Comparison of ENCODE assay signal across 24 cellular contexts in the genomic region with DNA sequence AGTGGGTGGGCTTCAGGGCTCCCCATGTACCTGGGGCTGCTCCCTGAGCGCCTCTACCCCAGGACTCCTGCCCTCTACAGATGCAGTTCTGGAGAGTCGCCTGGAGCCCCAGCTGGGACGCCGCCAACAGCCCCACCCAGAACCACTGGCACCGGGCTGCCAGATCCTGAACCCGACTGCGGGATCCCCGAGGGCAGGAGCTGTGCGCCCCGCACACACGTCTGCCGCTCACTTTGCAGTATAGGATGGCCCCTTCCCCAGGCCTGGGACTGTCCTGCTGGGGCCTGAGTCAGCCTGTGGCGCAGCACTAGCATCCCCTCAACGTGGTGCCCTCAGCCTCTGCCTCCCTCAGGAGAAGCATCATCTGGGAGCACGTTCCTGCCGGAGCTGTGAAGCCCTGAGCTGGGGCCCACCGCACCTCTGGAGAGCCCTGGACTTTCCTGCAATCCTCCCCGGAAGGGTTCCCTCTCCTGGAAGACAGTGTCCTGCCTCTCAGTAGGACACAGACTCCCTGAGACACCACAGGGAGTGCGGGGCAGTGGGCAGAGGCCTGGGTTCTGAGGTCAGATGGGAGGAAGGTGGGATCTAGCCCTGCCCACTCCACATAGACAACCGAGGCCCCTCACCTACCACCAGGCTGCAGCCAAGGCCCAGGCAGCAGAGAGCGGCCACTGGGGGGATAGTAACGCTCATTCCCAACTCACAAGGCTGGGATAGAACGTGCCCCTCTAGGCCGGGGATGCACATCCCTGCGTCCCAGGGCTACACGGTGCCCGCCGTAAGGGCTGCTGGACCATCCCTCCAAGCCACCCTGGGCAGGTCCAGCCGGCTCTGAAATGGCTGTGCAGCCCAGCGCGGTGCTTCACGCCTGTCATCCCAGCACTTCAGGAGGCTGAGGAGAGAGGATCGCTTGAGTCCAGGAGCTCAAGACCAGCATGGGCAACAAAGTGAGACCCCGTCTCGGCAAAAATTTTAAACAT. TPM values are rescaled to one million over a fixed set of nuclear protein-coding genes. Genes with fewer than 3 reads are reported as not detected.
DNase-seq lines count a peak whose midpoint lies in the region; ATAC-seq lines count a peak whose summit lies in the region.
"Had no signal": no experiment of that assay in that cellular context is flagged by ENCODE, and none has a peak within 500 bp of the region (broad histone marks: within the 10 kb centered on the region; RNA-seq: fewer than 3 reads in every experiment).

No MANE protein-coding gene starts in this region.

- ATAC-seq in stimulated activated memory B cell treated with anti-CD40 and anti-IgM and Interleukin-4, amounts not matched to agents 10 μg/mL and 1 μg/mL and 100 μg/mL, for 72 hours = no peak
- ATAC-seq: activated CD8-positive, alpha-beta T cell treated with anti-CD3 and anti-CD28 coated beads, Interleukin-2, amount 10 ng/mL, durations not matched to agents 7 days and 5 days; left colon; Panc1 had no signal

- no peaks in the 10 kb centered on the region for H3K27me3 ChIP-seq in NT2/D1 (ENCODE audit: insufficient read depth, insufficient read length)
- no peaks in the 10 kb centered on the region for H3K27me3 ChIP-seq in skeletal muscle tissue (ENCODE audit: control insufficient read depth in 3 of 3, insufficient read depth in 3 of 3, low read length in 3 of 3)
- H3K27me3 ChIP-seq: BE2C, tibial nerve had no signal

- peak overlapping the region; percentile 66 for H3K27ac Mint-ChIP-seq in activated T-cell treated with anti-CD3 and anti-CD28 coated beads, Interleukin-2, amount 50 U/mL, for 24 hours
- H3K27ac Mint-ChIP-seq in immature natural killer cell = no peak overlapping the region
- no peak overlapping the region for H3K27ac Mint-ChIP-seq in T-helper 2 cell treated with Interferon-gamma antibody and Interleukin-4, amounts not matched to agents 5 μg/mL and 100 μg/mL, for 36 hours
- no peak overlapping the region for H3K27ac Mint-ChIP-seq in stimulated activated memory B cell treated with anti-CD40 and anti-IgM and Interleukin-4, amounts not matched to agents 10 μg/mL and 1 μg/mL and 100 μg/mL, for 72 hours
- H3K27ac Mint-ChIP-seq: activated B cell treated with CpG ODN at 0.5 μM for 24 hours had no signal

- H3K9me3 ChIP-seq in NT2/D1 (ENCODE audit: insufficient read depth, low read length) (no peaks in the 10 kb centered on the region), skeletal muscle tissue (ENCODE audit: control insufficient read depth in 3 of 3, low read length in 3 of 3) (no peaks in the 10 kb centered on the region)
- H3K9me3 ChIP-seq: BE2C, tibial nerve had no signal

- H3K4me3 ChIP-seq in NT2/D1 (ENCODE audit: insufficient read length, low read depth) = no peak overlapping the region
- H3K4me3 ChIP-seq in skeletal muscle tissue (ENCODE audit: low read length in 3 of 3) = peak overlapping the region in 1 of 3 donors; percentile 0
- H3K4me3 ChIP-seq: skin epidermis, tibial nerve had no signal

- H3K4me1 ChIP-seq in NT2/D1 (ENCODE audit: insufficient read depth, insufficient read length) (peaks cover 33% of the 10 kb centered on the region), skeletal muscle tissue (ENCODE audit: control insufficient read depth in 3 of 3, insufficient read depth in 3 of 3, low read length in 3 of 3) (peaks cover 59 to 75% (median 59%) of the 10 kb centered on the region in 3 donors)

- H3K27ac ChIP-seq in skeletal muscle tissue (ENCODE audit: low read depth, low read length) = no peak overlapping the region

- H3K4me3 Mint-ChIP-seq in activated T-cell treated with anti-CD3 and anti-CD28 coated beads, Interleukin-2, amount 50 U/mL, for 24 hours = no peak overlapping the region
- H3K4me3 Mint-ChIP-seq in immature natural killer cell = peak overlapping the region in 3 of 5 donors; percentile 8 to 35 (median 13)
- H3K4me3 Mint-ChIP-seq in T-helper 2 cell treated with Interferon-gamma antibody and Interleukin-4, amounts not matched to agents 5 μg/mL and 100 μg/mL, for 36 hours = no peak overlapping the region
- no peak overlapping the region for H3K4me3 Mint-ChIP-seq in stimulated activated memory B cell treated with anti-CD40 and anti-IgM and Interleukin-4, amounts not matched to agents 10 μg/mL and 1 μg/mL and 100 μg/mL, for 72 hours
- H3K4me3 Mint-ChIP-seq: activated B cell treated with CpG ODN at 0.5 μM for 24 hours; activated CD8-positive, alpha-beta T cell treated with anti-CD3 and anti-CD28 coated beads, Interleukin-2, amount 10 ng/mL, durations not matched to agents 7 days and 5 days had no signal

- H3K36me3 Mint-ChIP-seq in activated T-cell treated with anti-CD3 and anti-CD28 coated beads, Interleukin-2, amount 50 U/mL, for 24 hours (ENCODE audit: low read depth) = peaks cover 56% of the 10 kb centered on the region
- no peaks in the 10 kb centered on the region for H3K36me3 Mint-ChIP-seq in immature natural killer cell
- H3K36me3 Mint-ChIP-seq in T-helper 2 cell treated with Interferon-gamma antibody and Interleukin-4, amounts not matched to agents 5 μg/mL and 100 μg/mL, for 36 hours (ENCODE audit: low read depth) = peaks cover 4% of the 10 kb centered on the region
- H3K36me3 Mint-ChIP-seq in stimulated activated memory B cell treated with anti-CD40 and anti-IgM and Interleukin-4, amounts not matched to agents 10 μg/mL and 1 μg/mL and 100 μg/mL, for 72 hours = peaks cover 11% of the 10 kb centered on the region

- H3K9ac ChIP-seq in NT2/D1 (ENCODE audit: insufficient read length, low read depth) (peak overlapping the region; percentile 53), skeletal muscle tissue (ENCODE audit: low read depth in 1 of 3, low read length in 3 of 3) (peak overlapping the region in 2 of 3 donors; percentile 2 to 57)

- peaks cover 55% of the 10 kb centered on the region for H3K36me3 ChIP-seq in NT2/D1 (ENCODE audit: insufficient read depth, insufficient read length, low read length)
- peaks cover 0 to 7% (median 2%) of the 10 kb centered on the region in 3 donors for H3K36me3 ChIP-seq in skeletal muscle tissue (ENCODE audit: control insufficient read depth in 3 of 3, insufficient read depth in 3 of 3, low read length in 3 of 3)

- H3K4me1 Mint-ChIP-seq in activated T-cell treated with anti-CD3 and anti-CD28 coated beads, Interleukin-2, amount 50 U/mL, for 24 hours (ENCODE audit: low read depth) = peaks cover 74% of the 10 kb centered on the region
- peaks cover 65 to 66% of the 10 kb centered on the region in 2 donors for H3K4me1 Mint-ChIP-seq in immature natural killer cell
- H3K4me1 Mint-ChIP-seq in T-helper 2 cell treated with Interferon-gamma antibody and Interleukin-4, amounts not matched to agents 5 μg/mL and 100 μg/mL, for 36 hours (ENCODE audit: low read depth) = peaks cover 25% of the 10 kb centered on the region
- H3K4me1 Mint-ChIP-seq in stimulated activated memory B cell treated with anti-CD40 and anti-IgM and Interleukin-4, amounts not matched to agents 10 μg/mL and 1 μg/mL and 100 μg/mL, for 72 hours = peaks cover 76% of the 10 kb centered on the region

- H3K27me3 Mint-ChIP-seq in activated T-cell treated with anti-CD3 and anti-CD28 coated beads, Interleukin-2, amount 50 U/mL, for 24 hours = no peaks in the 10 kb centered on the region
- peaks cover 6 to 24% (median 16%) of the 10 kb centered on the region in 3 donors for H3K27me3 Mint-ChIP-seq in immature natural killer cell (ENCODE audit: low read depth in 3 of 3)
- H3K27me3 Mint-ChIP-seq in T-helper 2 cell treated with Interferon-gamma antibody and Interleukin-4, amounts not matched to agents 5 μg/mL and 100 μg/mL, for 36 hours (ENCODE audit: low read depth) = no peaks in the 10 kb centered on the region
- H3K27me3 Mint-ChIP-seq in stimulated activated memory B cell treated with anti-CD40 and anti-IgM and Interleukin-4, amounts not matched to agents 10 μg/mL and 1 μg/mL and 100 μg/mL, for 72 hours = no peaks in the 10 kb centered on the region
- H3K27me3 Mint-ChIP-seq: activated B cell treated with CpG ODN at 0.5 μM for 24 hours had no signal

- no peaks in the 10 kb centered on the region for H3K9me3 Mint-ChIP-seq in activated T-cell treated with anti-CD3 and anti-CD28 coated beads, Interleukin-2, amount 50 U/mL, for 24 hours
- no peaks in the 10 kb centered on the region for H3K9me3 Mint-ChIP-seq in immature natural killer cell
- H3K9me3 Mint-ChIP-seq in T-helper 2 cell treated with Interferon-gamma antibody and Interleukin-4, amounts not matched to agents 5 μg/mL and 100 μg/mL, for 36 hours = no peaks in the 10 kb centered on the region
- H3K9me3 Mint-ChIP-seq in stimulated activated memory B cell treated with anti-CD40 and anti-IgM and Interleukin-4, amounts not matched to agents 10 μg/mL and 1 μg/mL and 100 μg/mL, for 72 hours = no peaks in the 10 kb centered on the region
- H3K9me3 Mint-ChIP-seq: activated B cell treated with CpG ODN at 0.5 μM for 24 hours, neural crest cell had no signal

- DNase-seq in activated T-cell treated with anti-CD3 and anti-CD28 coated beads, Interleukin-2, amount 50 U/mL, for 24 hours = no peak
- DNase-seq in activated T-cell treated with anti-CD3 and anti-CD28 coated beads, Interleukin-2, amount 50 U/mL, for 48 hours = no peak
- DNase-seq in NT2/D1 (ENCODE audit: low read depth, low spot score) = no peak
- no peak for DNase-seq in immature natural killer cell
- no peak for DNase-seq in T-helper 2 cell treated with Interferon-gamma antibody and Interleukin-4, amounts not matched to agents 5 μg/mL and 100 μg/mL, for 36 hours (ENCODE audit: low spot score)
- DNase-seq in NCI-H82 treated with DMSO at 0.1 percent for 48 hours (lab: John Stamatoyannopoulos, UW; ENCODE audit: unreplicated experiment) = no peak
- DNase-seq: activated B cell treated with CpG ODN at 0.5 μM for 24 hours; activated CD8-positive, alpha-beta T cell treated with anti-CD3 and anti-CD28 coated beads, Interleukin-2, amount 10 ng/mL, durations not matched to agents 7 days and 5 days; activated naive CD4-positive, alpha-beta T cell; anterior cingulate cortex; BE2C; EL; head of caudate nucleus; left colon; NCI-H1417; NCI-H2107; stimulated activated CD4-positive, alpha-beta T cell treated with anti-CD3 and anti-CD28 coated beads, Interleukin-2, amount 100 ng/mL, for 24 hours; stimulated activated naive CD4-positive, alpha-beta T cell had no signal

RNA-seq across cellular contexts. Expression of gene REXO1, which starts 3.5 kb away (rescaled TPM):
- 10 to 100 TPM in 1 of 3 donors, 1 to 10 TPM in 1, under 1 TPM in 1; 0.63 to 13.0 (median 4.5) TPM for polyA plus RNA-seq in immature natural killer cell
- 5.7 TPM for total RNA-seq in skeletal muscle tissue

RNA-seq across cellular contexts. Expression of gene KLF16, which starts 18.6 kb away (rescaled TPM):
- under 1 TPM; 0.12 to 0.55 (median 0.49) TPM for polyA plus RNA-seq in immature natural killer cell
- 2.6 TPM for total RNA-seq in skeletal muscle tissue

RNA-seq across cellular contexts. Expression of gene ATP8B3, which starts 32.8 kb away (rescaled TPM):
- 1 to 10 TPM; 1.7 to 3.3 (median 3.1) TPM for polyA plus RNA-seq in immature natural killer cell
- 0.52 TPM for total RNA-seq in skeletal muscle tissue

RNA-seq across cellular contexts. Expression of gene ABHD17A, which starts 40.5 kb away (rescaled TPM):
- 100 to 1,000 TPM; 652 to 783 (median 741) TPM for polyA plus RNA-seq in immature natural killer cell
- 52.7 TPM for total RNA-seq in skeletal muscle tissue

Comparison
In these comparisons a context has a peak if more than half of its experiments do, and no peak if none do; other contexts are left out.
1. H3K4me3 Mint-ChIP-seq: peak in immature natural killer cell (3 of 5); none in activated T-cell treated with anti-CD3 and anti-CD28 coated beads, Interleukin-2, amount 50 U/mL, for 24 hours (single experiment), T-helper 2 cell treated with Interferon-gamma antibody and Interleukin-4, amounts not matched to agents 5 μg/mL and 100 μg/mL, for 36 hours (single experiment) and stimulated activated memory B cell treated with anti-CD40 and anti-IgM and Interleukin-4, amounts not matched to agents 10 μg/mL and 1 μg/mL and 100 μg/mL, for 72 hours (single experiment).